Comparison of ENCODE assay signal across 12 cellular contexts in the genomic region with DNA sequence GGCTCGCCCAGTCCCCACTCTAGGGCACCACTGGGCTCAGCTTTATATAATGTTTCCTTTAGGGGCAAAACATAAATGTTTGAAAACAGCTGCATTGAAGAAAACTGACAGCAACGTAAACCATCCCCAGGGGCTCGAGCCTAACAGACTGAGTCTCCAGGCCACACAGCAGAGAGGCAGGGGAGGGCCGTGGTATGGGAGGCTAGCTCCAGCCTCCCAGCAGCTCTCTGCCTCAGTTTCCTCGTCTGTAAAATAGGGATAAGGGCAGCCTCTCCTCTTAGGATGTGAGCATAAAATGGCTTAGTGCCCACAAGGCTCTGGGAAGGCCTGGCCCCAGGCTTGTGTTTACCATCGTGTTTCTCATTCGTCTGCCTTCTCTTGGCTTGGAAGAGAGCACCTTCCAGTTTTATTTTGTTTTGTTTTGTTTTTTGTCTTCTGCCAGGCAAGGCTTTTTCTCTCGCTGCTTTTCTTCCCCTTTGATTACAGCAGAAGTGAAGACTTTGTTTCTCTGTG. TPM values are rescaled to one million over a fixed set of nuclear protein-coding genes. Genes with fewer than 3 reads are reported as not detected.
DNase-seq lines count a peak whose midpoint lies in the region; ATAC-seq and TF ChIP-seq lines count a peak whose summit lies in the region.
"Had no signal": no experiment of that assay in that cellular context is flagged by ENCODE, and none has a peak within 500 bp of the region (broad histone marks: within the 10 kb centered on the region; RNA-seq: fewer than 3 reads in every experiment).

No MANE protein-coding gene starts in this region.

- no peak overlapping the region for H3K27ac ChIP-seq in CD4-positive, alpha-beta memory T cell (ENCODE audit: low read depth, low read length)
- H3K27ac ChIP-seq in cingulate gyrus (ENCODE audit: low read depth, low read length), result peak overlapping the region; percentile 41
- H3K27ac ChIP-seq in psoas muscle, result peak overlapping the region; percentile 76
- H3K27ac ChIP-seq: epithelial cell of prostate, left lung had no signal

- H3K4me1 ChIP-seq in CD4-positive, alpha-beta memory T cell (ENCODE audit: insufficient read depth, low read length), result peaks cover 22% of the 10 kb centered on the region
- H3K4me1 ChIP-seq in Loucy (ENCODE audit: insufficient read depth, low read length, poor library complexity, severe bottlenecking) (peaks cover 37% of the 10 kb centered on the region), psoas muscle (peaks cover 13% of the 10 kb centered on the region)

- intact Hi-C loops in CD4-positive, alpha-beta memory T cell (cut with micrococcal nuclease), result no loop called here
- intact Hi-C loops in psoas muscle (cut with DNase I), result no loop called here

- CTCF ChIA-PET in CD4-positive, alpha-beta memory T cell (lab: Charles Lee; ENCODE audit: partially characterized antibody), result no interaction called here

- POLR2A ChIA-PET in CD4-positive, alpha-beta memory T cell (lab: Charles Lee; ENCODE audit: partially characterized antibody), result no interaction called here

- no peaks in the 10 kb centered on the region for H3K9me3 ChIP-seq in CD4-positive, alpha-beta memory T cell (ENCODE audit: control insufficient read depth in 1 of 2, low read length in 2 of 2)
- H3K9me3 ChIP-seq in Loucy (ENCODE audit: insufficient read depth, low read depth, low read length) (no peaks in the 10 kb centered on the region), psoas muscle (no peaks in the 10 kb centered on the region)
- H3K9me3 ChIP-seq: left lung had no signal

- no peaks in the 10 kb centered on the region for H3K27me3 Mint-ChIP-seq in CD4-positive, alpha-beta memory T cell
- H3K27me3 Mint-ChIP-seq: activated naive CD4-positive, alpha-beta T cell treated with anti-CD3 and anti-CD28 coated beads, Interleukin-2, amount 50 U/mL, for 24 hours had no signal

- no peak for TF ChIP-seq CTCF in Loucy (conservative IDR thresholded peaks at IDR 0.05; ENCODE audit: low read length)
- no peak for TF ChIP-seq CTCF in psoas muscle (IDR thresholded peaks at IDR 0.05)

- H3K9me2 ChIP-seq in Loucy (replicated peaks; ENCODE audit: low read depth, low read length), result no peaks in the 10 kb centered on the region

- H4K20me1 ChIP-seq in Loucy (ENCODE audit: insufficient read depth, low read length, poor library complexity, severe bottlenecking), result no peaks in the 10 kb centered on the region

- H2AFZ ChIP-seq in Loucy (ENCODE audit: low read length), result no peak overlapping the region

- H3F3A ChIP-seq in Loucy (ENCODE audit: low read depth), result no peaks in the 10 kb centered on the region

- WGBS in psoas muscle, 3 donors, result 58 to 62% (median 60%) methylated on average over 8 of the region's 8 CpGs

- DNase-seq in CD4-positive, alpha-beta memory T cell, result no peak
- no peak for DNase-seq in psoas muscle
- no peak for DNase-seq in HPDE6-E6E7 (ENCODE audit: extremely low spot score)
- no peak for DNase-seq in NCI-H1105 (lab: John Stamatoyannopoulos, UW)
- DNase-seq in stimulated activated CD4-positive, alpha-beta T cell treated with anti-CD3 and anti-CD28 coated beads, Interleukin-4, amount 100 ng/mL, for 4 hours, result no peak
- DNase-seq: left lung, NCI-H774 had no signal

- H3K4me3 Mint-ChIP-seq in CD4-positive, alpha-beta memory T cell, result peak overlapping the region in 5 of 8 donors; percentile 1 to 93 (median 66)

- peaks cover 0 to 2% (median 0%) of the 10 kb centered on the region in 8 donors for H3K9me3 Mint-ChIP-seq in CD4-positive, alpha-beta memory T cell
- H3K9me3 Mint-ChIP-seq: activated naive CD4-positive, alpha-beta T cell treated with anti-CD3 and anti-CD28 coated beads, Interleukin-2, amount 50 U/mL, for 24 hours had no signal

- H3K36me3 Mint-ChIP-seq in CD4-positive, alpha-beta memory T cell, result no peaks in the 10 kb centered on the region
- H3K36me3 Mint-ChIP-seq: activated naive CD4-positive, alpha-beta T cell treated with anti-CD3 and anti-CD28 coated beads, Interleukin-2, amount 50 U/mL, for 24 hours had no signal

- peaks cover 9% of the 10 kb centered on the region; the same call in 1 of the 2 replicates for H3K79me2 ChIP-seq in Loucy (ENCODE audit: insufficient read depth, low read length)

- peak overlapping the region; percentile 27 for H3K9ac ChIP-seq in Loucy (ENCODE audit: low read depth, low read length, poor library complexity, severe bottlenecking)

- no peaks in the 10 kb centered on the region for H3K27me3 ChIP-seq in CD4-positive, alpha-beta memory T cell (ENCODE audit: insufficient read depth, low read length)
- no peaks in the 10 kb centered on the region for H3K27me3 ChIP-seq in Loucy (ENCODE audit: insufficient read depth, low read length, poor library complexity, severe bottlenecking)
- peaks cover 0 to 17% (median 5%) of the 10 kb centered on the region in 3 donors for H3K27me3 ChIP-seq in psoas muscle (ENCODE audit: insufficient read depth in 3 of 3, low read length in 2 of 3)

- H3K36me3 ChIP-seq in CD4-positive, alpha-beta memory T cell (ENCODE audit: insufficient read depth, low read length), result no peaks in the 10 kb centered on the region
- H3K36me3 ChIP-seq in Loucy (ENCODE audit: insufficient read depth, low read length) (no peaks in the 10 kb centered on the region), psoas muscle (ENCODE audit: insufficient read depth in 1 of 2, low read depth in 1 of 2) (no peaks in the 10 kb centered on the region)
- H3K36me3 ChIP-seq: left lung had no signal

- peak overlapping the region in 3 of 7 donors; percentile 19 to 42 (median 33) for H3K27ac Mint-ChIP-seq in CD4-positive, alpha-beta memory T cell

- no peak overlapping the region for H3K4me3 ChIP-seq in CD4-positive, alpha-beta memory T cell (ENCODE audit: low read length in 2 of 2)
- H3K4me3 ChIP-seq in Loucy (ENCODE audit: low read length, poor library complexity, severe bottlenecking) (peak overlapping the region; percentile 73), psoas muscle (peak overlapping the region; percentile 79)

- H3K4me2 ChIP-seq in Loucy (ENCODE audit: low read depth, low read length, poor library complexity, severe bottlenecking), result peak overlapping the region; percentile 64

- peaks cover 8 to 28% (median 20%) of the 10 kb centered on the region in 4 donors for H3K4me1 Mint-ChIP-seq in CD4-positive, alpha-beta memory T cell

- ATAC-seq in psoas muscle (no peak), HG02623 (IDR thresholded peaks at IDR 0.05; ENCODE audit: unreplicated experiment) (no peak)
- ATAC-seq: left lung had no signal

RNA-seq across cellular contexts. Expression of a gene that starts 2.7 kb away (rescaled TPM):
- total RNA-seq in CD4-positive, alpha-beta memory T cell, result 1 to 10 TPM; 2.0 to 2.3 TPM
- under 1 TPM; 0.05 to 0.37 TPM for polyA plus RNA-seq in CD4-positive, alpha-beta memory T cell
- total RNA-seq in psoas muscle, result 10 to 100 TPM in 1 of 4 donors, 1 to 10 TPM in 3; 2.1 to 32.7 (median 8.3) TPM
- 10 to 100 TPM in 1 of 3 donors, 1 to 10 TPM in 2; 1.4 to 14.1 (median 5.0) TPM for polyA plus RNA-seq in psoas muscle

Comparison
In these comparisons a context has a peak if more than half of its experiments do, and no peak if none do; other contexts are left out.
1. H3K4me3 ChIP-seq: peak in Loucy (single experiment) and psoas muscle (single experiment); none in CD4-positive, alpha-beta memory T cell (0 of 2).